ENCODE assay signal across 10 cellular contexts in the genomic region with DNA sequence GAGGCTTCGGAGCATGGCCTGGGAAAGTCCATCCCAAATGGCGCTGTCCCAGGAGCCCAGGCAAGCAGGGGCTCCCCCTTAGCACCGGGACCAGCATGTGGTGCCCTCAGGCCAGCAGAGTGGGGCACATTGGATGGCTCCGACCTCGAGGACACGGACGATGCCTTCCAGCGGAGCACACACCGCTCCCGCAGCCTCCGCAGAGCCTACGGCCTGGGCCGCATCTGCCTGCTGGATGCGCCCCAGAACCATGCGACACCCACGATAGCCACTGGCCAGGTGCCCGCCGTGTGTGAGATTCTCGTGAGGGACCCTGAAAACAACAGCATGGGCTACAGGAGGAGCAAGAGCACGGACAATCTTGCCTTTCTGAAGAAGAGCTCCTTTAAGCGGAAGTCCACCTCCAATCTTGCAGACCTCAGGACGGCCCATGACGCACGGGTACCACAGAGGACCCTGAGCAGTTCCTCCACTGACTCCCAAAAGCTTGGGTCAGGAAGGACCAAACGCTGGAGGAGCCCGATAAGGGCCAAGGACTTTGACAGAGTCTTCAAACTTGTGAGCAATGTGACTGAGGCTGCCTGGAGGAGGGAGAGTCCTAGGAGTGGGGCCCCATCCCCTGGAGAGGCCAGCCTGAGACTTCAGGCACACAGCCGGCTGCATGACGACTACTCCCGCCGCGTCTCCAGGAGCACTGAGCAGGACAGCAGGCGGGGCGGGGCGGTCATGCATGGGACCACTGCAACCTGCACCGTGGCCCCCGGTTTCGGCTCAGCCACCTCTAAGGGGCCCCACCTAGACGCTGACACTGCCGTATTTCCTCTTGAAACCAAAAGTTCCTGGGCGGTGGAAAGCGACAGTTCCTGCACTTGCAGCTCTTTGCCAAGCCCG.
DNase-seq lines count a peak whose midpoint lies in the region; ATAC-seq and TF ChIP-seq lines count a peak whose summit lies in the region.
"Had no signal": no experiment of that assay in that cellular context is flagged by ENCODE, and none has a peak within 500 bp of the region (broad histone marks: within the 10 kb centered on the region; RNA-seq: fewer than 3 reads in every experiment).

No MANE protein-coding gene starts in this region.

- no peaks in the 10 kb centered on the region for H3K27me3 ChIP-seq in Peyer's patch
- no peaks in the 10 kb centered on the region for H3K27me3 ChIP-seq in naive thymus-derived CD4-positive, alpha-beta T cell (ENCODE audit: control insufficient read depth in 2 of 2, insufficient read depth in 2 of 2, low read length in 2 of 2)

- H3K9me3 Mint-ChIP-seq in naive thymus-derived CD4-positive, alpha-beta T cell = no peaks in the 10 kb centered on the region
- no peaks in the 10 kb centered on the region for H3K9me3 Mint-ChIP-seq in activated T-helper 2 cell treated with anti-CD3 and anti-CD28 coated beads, Interferon-gamma antibody, Interleukin-2, Interleukin-4, amounts not matched to agents 10 μg/mL and 5 μg/mL and 100 μg/mL, durations not matched to agents 14 hours and 24 hours and 36 hours

- POLR2A ChIA-PET in naive thymus-derived CD4-positive, alpha-beta T cell (lab: Charles Lee) = no interaction called here

- no peaks in the 10 kb centered on the region for H3K9me3 ChIP-seq in Peyer's patch
- H3K9me3 ChIP-seq in naive thymus-derived CD4-positive, alpha-beta T cell (ENCODE audit: control insufficient read depth in 2 of 3, low read length in 3 of 3) = no peaks in the 10 kb centered on the region

- peak overlapping the region in 3 of 4 donors; percentile 8 to 32 (median 31) for H3K4me3 ChIP-seq in Peyer's patch
- peak overlapping the region; percentile 56 for H3K4me3 ChIP-seq in naive thymus-derived CD4-positive, alpha-beta T cell (ENCODE audit: low read length)

- TF ChIP-seq CTCF in GM10266 (IDR thresholded peaks at IDR 0.05; ENCODE audit: control insufficient read depth, insufficient read depth, low read depth, missing control alignments) (no peak), Peyer's patch (IDR thresholded peaks at IDR 0.05) (no peak)

- H3K27ac Mint-ChIP-seq in naive thymus-derived CD4-positive, alpha-beta T cell = peak overlapping the region in 5 of 9 donors; percentile 22 to 76 (median 56)
- H3K27ac Mint-ChIP-seq in activated T-helper 2 cell treated with anti-CD3 and anti-CD28 coated beads, Interferon-gamma antibody, Interleukin-2, Interleukin-4, amounts not matched to agents 10 μg/mL and 5 μg/mL and 100 μg/mL, durations not matched to agents 14 hours and 24 hours and 36 hours = no peak overlapping the region

- DNase-seq in GM10266 (ENCODE audit: extremely low spot score) (peak; percentile 47), Peyer's patch (peak in 2 of 3 donors; percentile 65 to 66), ecto neural progenitor cell (ENCODE audit: low spot score) (no peak), AG20443 (ENCODE audit: low spot score) (no peak)
- no peak for DNase-seq in naive thymus-derived CD4-positive, alpha-beta T cell
- DNase-seq in activated T-helper 2 cell treated with anti-CD3 and anti-CD28 coated beads, Interferon-gamma antibody, Interleukin-2, Interleukin-4, amounts not matched to agents 10 μg/mL and 5 μg/mL and 100 μg/mL, durations not matched to agents 14 hours and 24 hours and 36 hours (ENCODE audit: low spot score) = no peak
- DNase-seq: islet precursor cell, nucleus accumbens had no signal

- ATAC-seq in GM19463 (IDR thresholded peaks at IDR 0.05; ENCODE audit: unreplicated experiment) (peak; percentile 58), HG03520 (IDR thresholded peaks at IDR 0.05; ENCODE audit: unreplicated experiment) (no peak)
- ATAC-seq in naive thymus-derived CD4-positive, alpha-beta T cell = peak; percentile 28

- intact Hi-C loops in naive thymus-derived CD4-positive, alpha-beta T cell (cut with micrococcal nuclease) = loop anchor here (10.0 kb wide), 3 partner anchors 649 to 849 kb away; a partner anchor contains a TSS
- intact Hi-C loops in activated T-helper 2 cell treated with anti-CD3 and anti-CD28 coated beads, Interferon-gamma antibody, Interleukin-2, Interleukin-4, amounts not matched to agents 10 μg/mL and 5 μg/mL and 100 μg/mL, durations not matched to agents 14 hours and 24 hours and 36 hours (cut with micrococcal nuclease) = loop anchor here (5.0 kb wide), 1 partner anchor 36 kb away; no protein-coding TSS in a partner anchor

- no peak for TF ChIP-seq POLR2A in Peyer's patch (IDR thresholded peaks at IDR 0.05)

- peaks cover 0 to 23% (median 0%) of the 10 kb centered on the region in 3 donors for H3K36me3 ChIP-seq in Peyer's patch
- H3K36me3 ChIP-seq in naive thymus-derived CD4-positive, alpha-beta T cell (ENCODE audit: control insufficient read depth in 2 of 3, insufficient read depth in 3 of 3, low read length in 3 of 3) = no peaks in the 10 kb centered on the region

- H3K4me3 Mint-ChIP-seq in naive thymus-derived CD4-positive, alpha-beta T cell = peak overlapping the region; percentile 28 to 79 (median 62)
- H3K4me3 Mint-ChIP-seq in activated T-helper 2 cell treated with anti-CD3 and anti-CD28 coated beads, Interferon-gamma antibody, Interleukin-2, Interleukin-4, amounts not matched to agents 10 μg/mL and 5 μg/mL and 100 μg/mL, durations not matched to agents 14 hours and 24 hours and 36 hours (ENCODE audit: low read depth) = no peak overlapping the region

- CTCF ChIA-PET in naive thymus-derived CD4-positive, alpha-beta T cell (lab: Charles Lee) = interaction anchor here (2.6 kb wide), 1 partner anchor 171 kb away, joined by 11 read pairs; no protein-coding TSS in a partner anchor

- peaks cover 0 to 12% (median 0%) of the 10 kb centered on the region in 4 donors for H3K4me1 ChIP-seq in Peyer's patch
- H3K4me1 ChIP-seq in naive thymus-derived CD4-positive, alpha-beta T cell (ENCODE audit: control insufficient read depth in 2 of 2, insufficient read depth in 2 of 2, low read length in 2 of 2) = peaks cover 0 to 9% of the 10 kb centered on the region in 2 donors

- H3K27ac ChIP-seq in Peyer's patch = peak overlapping the region in 1 of 4 donors; percentile 62
- H3K27ac ChIP-seq in naive thymus-derived CD4-positive, alpha-beta T cell (ENCODE audit: low read depth, low read length) = no peak overlapping the region

- no peaks in the 10 kb centered on the region for H3K27me3 Mint-ChIP-seq in naive thymus-derived CD4-positive, alpha-beta T cell
- no peaks in the 10 kb centered on the region for H3K27me3 Mint-ChIP-seq in activated T-helper 2 cell treated with anti-CD3 and anti-CD28 coated beads, Interferon-gamma antibody, Interleukin-2, Interleukin-4, amounts not matched to agents 10 μg/mL and 5 μg/mL and 100 μg/mL, durations not matched to agents 14 hours and 24 hours and 36 hours (ENCODE audit: low read depth)

- H3K4me1 Mint-ChIP-seq in naive thymus-derived CD4-positive, alpha-beta T cell = peaks cover 0 to 24% (median 19%) of the 10 kb centered on the region in 7 donors
- peaks cover 25% of the 10 kb centered on the region for H3K4me1 Mint-ChIP-seq in activated T-helper 2 cell treated with anti-CD3 and anti-CD28 coated beads, Interferon-gamma antibody, Interleukin-2, Interleukin-4, amounts not matched to agents 10 μg/mL and 5 μg/mL and 100 μg/mL, durations not matched to agents 14 hours and 24 hours and 36 hours (ENCODE audit: low read depth)

- H3K36me3 Mint-ChIP-seq in naive thymus-derived CD4-positive, alpha-beta T cell = no peaks in the 10 kb centered on the region
- no peaks in the 10 kb centered on the region for H3K36me3 Mint-ChIP-seq in activated T-helper 2 cell treated with anti-CD3 and anti-CD28 coated beads, Interferon-gamma antibody, Interleukin-2, Interleukin-4, amounts not matched to agents 10 μg/mL and 5 μg/mL and 100 μg/mL, durations not matched to agents 14 hours and 24 hours and 36 hours (ENCODE audit: low read depth)

Comparison
In these comparisons a context has a peak if more than half of its experiments do, and no peak if none do; other contexts are left out.
1. DNase-seq: peak in GM10266 (single experiment) and Peyer's patch (2 of 3); none in naive thymus-derived CD4-positive, alpha-beta T cell (0 of 9), ecto neural progenitor cell (single experiment), AG20443 (single experiment) and activated T-helper 2 cell treated with anti-CD3 and anti-CD28 coated beads, Interferon-gamma antibody, Interleukin-2, Interleukin-4, amounts not matched to agents 10 μg/mL and 5 μg/mL and 100 μg/mL, durations not matched to agents 14 hours and 24 hours and 36 hours (single experiment).